ENCODE assay signal across 17 cellular contexts in genomic region chr11:95884364-95884763, GRCh38. TPM values are rescaled to one million over a fixed set of nuclear protein-coding genes. Genes with fewer than 3 reads are reported as not detected.
DNase-seq lines count a peak whose midpoint lies in the region; ATAC-seq and TF ChIP-seq lines count a peak whose summit lies in the region.
"Had no signal": no experiment of that assay in that cellular context is flagged by ENCODE, and none has a peak within 500 bp of the region (broad histone marks: within the 10 kb centered on the region; RNA-seq: fewer than 3 reads in every experiment).

No MANE protein-coding gene starts in this region.

- POLR2A ChIA-PET in SK-N-SH (lab: Yijun Ruan, JAX) = no interaction called here

- 87% methylated on average over 1 of the region's 1 CpG for WGBS in SK-N-SH (ENCODE audit: low lambda C conversion rate)

- H3K9me3 ChIP-seq in SK-N-SH = no peaks in the 10 kb centered on the region; the same call in 1 of the 2 replicates
- H3K9me3 ChIP-seq in SJCRH30 (replicated peaks) = no peaks in the 10 kb centered on the region
- H3K9me3 ChIP-seq: heart left ventricle, left ventricle myocardium inferior, MG63, testis had no signal

- H3K36me3 ChIP-seq in SK-N-SH (replicated peaks in 1 of 2; ENCODE audit: control insufficient read depth in 1 of 2, insufficient read depth in 2 of 2, low read length in 1 of 2) (peaks cover 39 to 55% of the 10 kb centered on the region in 2 experiments), brain microvascular endothelial cell (replicated peaks) (peaks cover 6% of the 10 kb centered on the region), SJCRH30 (peaks cover 5% of the 10 kb centered on the region; the same call in 1 of the 2 replicates)

- H3K9me2 ChIP-seq in SK-N-SH = peaks cover 6% of the 10 kb centered on the region; the same call in 1 of the 2 replicates

- TF ChIP-seq CTCF in SK-N-SH (IDR thresholded peaks at IDR 0.05) (no peak), brain microvascular endothelial cell (IDR thresholded peaks at IDR 0.05; ENCODE audit: low read depth, low read length, missing control alignments) (no peak)

- H3K4me3 ChIP-seq in SK-N-SH (ENCODE audit: low read depth in 2 of 2, low read length in 1 of 2) (no peak overlapping the region), brain microvascular endothelial cell (ENCODE audit: low read depth, low read length) (no peak overlapping the region), SJCRH30 (no peak overlapping the region)
- H3K4me3 ChIP-seq: heart left ventricle, left ventricle myocardium inferior, MG63, testis had no signal

- CTCF ChIA-PET in SK-N-SH (lab: Yijun Ruan, JAX) = interaction anchor here (0.7 to 1.1 kb wide), 4 partner anchors 12 to 67 kb away, joined by 3 read pairs; no protein-coding TSS in a partner anchor

- H3K9ac ChIP-seq in SK-N-SH = no peak overlapping the region

- peaks cover 16% of the 10 kb centered on the region for H3F3A ChIP-seq in SK-N-SH (replicated peaks; ENCODE audit: insufficient read depth)

- peaks cover 32% of the 10 kb centered on the region for H3K79me2 ChIP-seq in SK-N-SH (ENCODE audit: insufficient read depth)

- H2AFZ ChIP-seq in SK-N-SH (ENCODE audit: low read depth) = no peak overlapping the region

- no peak for TF ChIP-seq RAD21 in SK-N-SH (IDR thresholded peaks at IDR 0.05; ENCODE audit: low read length)

- H3K27ac ChIP-seq in SK-N-SH (ENCODE audit: low read depth in 2 of 2, low read length in 1 of 2) (peak overlapping the region in 1 of 2 experiments; percentile 26; a peak in 2 of 4 replicates), brain microvascular endothelial cell (peak overlapping the region; percentile 45), SJCRH30 (no peak overlapping the region)
- H3K27ac ChIP-seq: heart left ventricle, left ventricle myocardium inferior, testis had no signal

- in situ Hi-C loops in brain microvascular endothelial cell (cut with HindIII; ENCODE audit: low pct_ligation_motif_present, low sequenced_read_pairs) = no loop called here

- ATAC-seq in SK-N-SH treated with all-trans-retinoic acid at 6 μM for 48 hours (no peak), HG02610 (IDR thresholded peaks at IDR 0.05; ENCODE audit: unreplicated experiment) (no peak), GM19397 (IDR thresholded peaks at IDR 0.05; ENCODE audit: unreplicated experiment) (no peak)
- ATAC-seq: activated CD4-positive, CD25-positive, alpha-beta regulatory T cell treated with anti-CD3 and anti-CD28 coated beads, Interleukin-2, amount 50 U/mL, for 24 hours; activated naive CD8-positive, alpha-beta T cell treated with anti-CD3 and anti-CD28 coated beads, Interleukin-2, amount 50 U/mL, for 24 hours; heart left ventricle; T-cell had no signal

- peaks cover 0 to 15% of the 10 kb centered on the region in 2 experiments; a peak in 2 of 4 replicates for H3K4me1 ChIP-seq in SK-N-SH (ENCODE audit: control insufficient read depth in 1 of 2, insufficient read depth in 2 of 2, low read depth in 1 of 2, low read length in 1 of 2)
- no peaks in the 10 kb centered on the region for H3K4me1 ChIP-seq in SJCRH30
- H3K4me1 ChIP-seq: testis had no signal

- H3K27me3 ChIP-seq in SK-N-SH (ENCODE audit: insufficient read depth) (no peaks in the 10 kb centered on the region), brain microvascular endothelial cell (replicated peaks) (no peaks in the 10 kb centered on the region), SJCRH30 (no peaks in the 10 kb centered on the region)
- H3K27me3 ChIP-seq: heart left ventricle, MG63, testis had no signal

- H4K20me1 ChIP-seq in SK-N-SH (ENCODE audit: insufficient read depth) = no peaks in the 10 kb centered on the region

- H3K4me2 ChIP-seq in SK-N-SH = no peak overlapping the region

- TF ChIP-seq EP300 in SK-N-SH (IDR thresholded peaks at IDR 0.05; ENCODE audit: borderline replicate concordance in 1 of 2, low read depth in 1 of 2, low read length in 1 of 2) = no peak

- DNase-seq in SK-N-SH (no peak), brain microvascular endothelial cell (peak; percentile 31), glomerular visceral epithelial cell (ENCODE audit: extremely low spot score) (peak; percentile 64), NCI-H1436 (lab: John Stamatoyannopoulos, UW) (no peak), SJCRH30 (no peak)
- DNase-seq: ACHN; activated naive CD8-positive, alpha-beta T cell treated with anti-CD3 and anti-CD28 coated beads, Interleukin-2, amount 50 U/mL, for 24 hours; activated T-cell treated with anti-CD3 and anti-CD28 coated beads for 4 hours; heart left ventricle; left ventricle myocardium inferior; MG63; T-cell; testis had no signal

TF ChIP-seq in SK-N-SH, 30 proteins besides CTCF, POLR2A, EP300 and RAD21:
- TF ChIP-seq PBX3 (IDR thresholded peaks at IDR 0.05) = no peak
- no peak for TF ChIP-seq TEAD4 (IDR thresholded peaks at IDR 0.05; ENCODE audit: borderline replicate concordance, insufficient read depth)
- TF ChIP-seq NFIC (IDR thresholded peaks at IDR 0.05; ENCODE audit: borderline replicate concordance) = no peak
- peak; percentile 15; the same call in 1 of the 2 replicates for TF ChIP-seq FOSL2 (IDR thresholded peaks at IDR 0.05; ENCODE audit: borderline replicate concordance, low read depth)

TF ChIP-seq in SK-N-SH treated with all-trans-retinoic acid at 6 μM for 48 hours, 23 proteins besides CTCF, POLR2A, EP300 and RAD21:
- TF ChIP-seq ZNF70 (CRISPR knock-in tag; IDR thresholded peaks at IDR 0.05) (no peak), RARB (CRISPR knock-in tag; IDR thresholded peaks at IDR 0.05) (no peak), ZNF565 (CRISPR knock-in tag; conservative IDR thresholded peaks at IDR 0.05; ENCODE audit: low read depth) (no peak), BACH2 (CRISPR knock-in tag; IDR thresholded peaks at IDR 0.05; ENCODE audit: borderline replicate concordance) (no peak), ZFP3 (CRISPR knock-in tag; IDR thresholded peaks at IDR 0.05) (no peak), PATZ1 (CRISPR knock-in tag; IDR thresholded peaks at IDR 0.05; ENCODE audit: borderline replicate concordance) (no peak), POU6F1 (CRISPR knock-in tag; IDR thresholded peaks at IDR 0.05; ENCODE audit: borderline replicate concordance, low read depth) (no peak), PPARA (CRISPR knock-in tag; IDR thresholded peaks at IDR 0.05; ENCODE audit: borderline replicate concordance) (no peak), SNAI2 (CRISPR knock-in tag; IDR thresholded peaks at IDR 0.05) (no peak), TCF4 (CRISPR knock-in tag; IDR thresholded peaks at IDR 0.05; ENCODE audit: borderline replicate concordance) (no peak), ZC3H10 (CRISPR knock-in tag; IDR thresholded peaks at IDR 0.05) (no peak), TOX (CRISPR knock-in tag; IDR thresholded peaks at IDR 0.05; ENCODE audit: borderline replicate concordance) (no peak)
- TF ChIP-seq, protein P1, sequence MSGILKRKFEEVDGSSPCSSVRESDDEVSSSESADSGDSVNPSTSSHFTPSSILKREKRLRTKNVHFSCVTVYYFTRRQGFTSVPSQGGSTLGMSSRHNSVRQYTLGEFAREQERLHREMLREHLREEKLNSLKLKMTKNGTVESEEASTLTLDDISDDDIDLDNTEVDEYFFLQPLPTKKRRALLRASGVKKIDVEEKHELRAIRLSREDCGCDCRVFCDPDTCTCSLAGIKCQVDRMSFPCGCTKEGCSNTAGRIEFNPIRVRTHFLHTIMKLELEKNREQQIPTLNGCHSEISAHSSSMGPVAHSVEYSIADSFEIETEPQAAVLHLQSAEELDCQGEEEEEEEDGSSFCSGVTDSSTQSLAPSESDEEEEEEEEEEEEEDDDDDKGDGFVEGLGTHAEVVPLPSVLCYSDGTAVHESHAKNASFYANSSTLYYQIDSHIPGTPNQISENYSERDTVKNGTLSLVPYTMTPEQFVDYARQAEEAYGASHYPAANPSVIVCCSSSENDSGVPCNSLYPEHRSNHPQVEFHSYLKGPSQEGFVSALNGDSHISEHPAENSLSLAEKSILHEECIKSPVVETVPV (CRISPR knock-in tag; IDR thresholded peaks at IDR 0.05) = no peak

RNA-seq across cellular contexts. Expression of gene MTMR2, which starts 39.5 kb away (rescaled TPM):
- 8.6 and 9.4 TPM in 2 replicates for polyA plus RNA-seq in SK-N-SH (2012; rRNA removed)
- polyA plus RNA-seq in SK-N-SH (2012; cell fraction: cytosol; rRNA removed) = 12.3 and 12.9 TPM in 2 replicates
- polyA plus RNA-seq in SK-N-SH (2012; cell fraction: nucleus; rRNA removed) = 5.2 and 8.8 TPM in 2 replicates
- total RNA-seq in SJCRH30 (2014; rRNA removed; shearing (Covaris generic)) = 22.3 and 26.4 TPM in 2 replicates

Comparison
In these comparisons a context has a peak if more than half of its experiments do, and no peak if none do; other contexts are left out.
1. DNase-seq: peak in brain microvascular endothelial cell (single experiment) and glomerular visceral epithelial cell (single experiment); none in SK-N-SH (single experiment), NCI-H1436 (single experiment) and SJCRH30 (0 of 2).